8 cellular contexts compared by ENCODE assay signal in the genomic region with DNA sequence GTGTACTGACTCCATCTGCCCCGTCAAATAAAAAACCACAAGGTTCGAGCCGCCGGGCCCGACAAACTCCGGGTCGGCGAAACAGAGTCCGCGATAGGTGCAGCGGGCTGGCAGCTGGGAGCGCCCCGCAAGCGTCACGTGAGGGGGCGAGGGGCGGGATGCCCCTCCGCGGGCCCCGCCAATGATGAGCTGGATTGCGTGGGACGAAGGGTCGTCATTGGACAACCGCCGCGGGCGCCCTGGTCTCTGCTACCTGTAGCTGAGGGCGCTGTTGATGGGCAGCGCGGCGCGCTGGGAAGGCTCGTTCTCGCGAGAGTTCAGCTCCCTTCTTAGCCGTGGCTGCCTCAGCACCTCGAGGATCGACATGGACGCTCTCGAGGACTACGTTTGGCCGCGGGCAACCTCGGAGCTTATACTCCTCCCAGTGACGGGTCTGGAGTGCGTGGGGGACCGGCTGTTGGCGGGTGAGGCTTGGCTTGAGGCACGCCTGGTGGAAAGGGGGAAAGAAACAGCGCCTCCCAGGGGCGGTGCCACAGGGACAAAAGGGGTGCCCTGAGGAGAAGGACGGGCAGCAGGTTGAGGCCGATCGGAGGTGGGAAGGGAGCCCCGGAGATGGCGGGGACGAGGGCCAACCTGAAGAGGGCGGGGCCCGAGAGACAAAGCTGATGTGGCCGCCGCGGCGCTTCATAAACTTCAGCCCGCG. TPM values are rescaled to one million over a fixed set of nuclear protein-coding genes. Genes with fewer than 3 reads are reported as not detected.
A peak's percentile ranks its signal among the peaks of the same experiment; 100 is the strongest.
DNase-seq lines count a peak whose midpoint lies in the region; ATAC-seq and TF ChIP-seq lines count a peak whose summit lies in the region.

A gene with protein sequence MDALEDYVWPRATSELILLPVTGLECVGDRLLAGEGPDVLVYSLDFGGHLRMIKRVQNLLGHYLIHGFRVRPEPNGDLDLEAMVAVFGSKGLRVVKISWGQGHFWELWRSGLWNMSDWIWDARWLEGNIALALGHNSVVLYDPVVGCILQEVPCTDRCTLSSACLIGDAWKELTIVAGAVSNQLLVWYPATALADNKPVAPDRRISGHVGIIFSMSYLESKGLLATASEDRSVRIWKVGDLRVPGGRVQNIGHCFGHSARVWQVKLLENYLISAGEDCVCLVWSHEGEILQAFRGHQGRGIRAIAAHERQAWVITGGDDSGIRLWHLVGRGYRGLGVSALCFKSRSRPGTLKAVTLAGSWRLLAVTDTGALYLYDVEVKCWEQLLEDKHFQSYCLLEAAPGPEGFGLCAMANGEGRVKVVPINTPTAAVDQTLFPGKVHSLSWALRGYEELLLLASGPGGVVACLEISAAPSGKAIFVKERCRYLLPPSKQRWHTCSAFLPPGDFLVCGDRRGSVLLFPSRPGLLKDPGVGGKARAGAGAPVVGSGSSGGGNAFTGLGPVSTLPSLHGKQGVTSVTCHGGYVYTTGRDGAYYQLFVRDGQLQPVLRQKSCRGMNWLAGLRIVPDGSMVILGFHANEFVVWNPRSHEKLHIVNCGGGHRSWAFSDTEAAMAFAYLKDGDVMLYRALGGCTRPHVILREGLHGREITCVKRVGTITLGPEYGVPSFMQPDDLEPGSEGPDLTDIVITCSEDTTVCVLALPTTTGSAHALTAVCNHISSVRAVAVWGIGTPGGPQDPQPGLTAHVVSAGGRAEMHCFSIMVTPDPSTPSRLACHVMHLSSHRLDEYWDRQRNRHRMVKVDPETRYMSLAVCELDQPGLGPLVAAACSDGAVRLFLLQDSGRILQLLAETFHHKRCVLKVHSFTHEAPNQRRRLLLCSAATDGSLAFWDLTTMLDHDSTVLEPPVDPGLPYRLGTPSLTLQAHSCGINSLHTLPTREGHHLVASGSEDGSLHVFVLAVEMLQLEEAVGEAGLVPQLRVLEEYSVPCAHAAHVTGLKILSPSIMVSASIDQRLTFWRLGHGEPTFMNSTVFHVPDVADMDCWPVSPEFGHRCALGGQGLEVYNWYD (plus strand): TSS at position 324 of the 703 bp plus-strand sequence. CDS start 41 bp downstream, at position 365.

- peak; percentile 99 for DNase-seq in EL
- DNase-seq in GM23338 (ENCODE audit: low spot score): peak; percentile 99
- DNase-seq in LHCN-M2 (ENCODE audit: low read depth): peak; percentile 96
- peak; percentile 98 for DNase-seq in RPMI7951 (ENCODE audit: low read depth)
- peak; percentile 93 to 95 for DNase-seq in activated T-helper 1 cell treated with anti-CD3 and anti-CD28 coated beads, Interleukin-2, amount 50 U/mL, for 16 hours (ENCODE audit: low read depth in 1 of 2, low spot score in 1 of 2)
- DNase-seq in fibroblast of lung (ENCODE audit: low read depth in 2 of 2): peak; percentile 97
- DNase-seq in naive thymus-derived CD4-positive, alpha-beta T cell: peak; percentile 86 to 98 (median 96)
- peak; percentile 98 for DNase-seq in stimulated activated naive B cell treated with anti-CD40 and anti-IgM and Interleukin-4, amounts not matched to agents 10 μg/mL and 1 μg/mL and 100 μg/mL, for 72 hours

- H3K4me3 ChIP-seq in GM23338: peak within 1 kb of the TSS; percentile 99
- peak within 1 kb of the TSS; percentile 51 to 84 (median 72) for H3K4me3 ChIP-seq in fibroblast of lung (replicated peaks in 1 of 4; ENCODE audit: control extremely low read depth in 1 of 4, insufficient read depth in 1 of 4, low read depth in 3 of 4, low read length in 4 of 4)
- peak within 1 kb of the TSS; percentile 96 for H3K4me3 ChIP-seq in naive thymus-derived CD4-positive, alpha-beta T cell (ENCODE audit: low read length)

- peaks cover 9% of the 10 kb centered on the region for H3K4me1 ChIP-seq in GM23338 (ENCODE audit: insufficient read depth)
- H3K4me1 ChIP-seq in fibroblast of lung (ENCODE audit: control insufficient read depth, extremely low read depth, insufficient read depth, low read length): peaks cover 4% of the 10 kb centered on the region
- peaks cover 8 to 16% of the 10 kb centered on the region in 2 donors for H3K4me1 ChIP-seq in naive thymus-derived CD4-positive, alpha-beta T cell (ENCODE audit: control insufficient read depth in 2 of 2, insufficient read depth in 2 of 2, low read length in 2 of 2)

- H3K9me2 ChIP-seq in GM23338 (ENCODE audit: insufficient read depth): no peaks in the 10 kb centered on the region; the same call in 1 of the 2 replicates

- POLR2A ChIA-PET in naive thymus-derived CD4-positive, alpha-beta T cell (lab: Charles Lee): interaction anchor here (0.6 to 10.4 kb wide), 24 partner anchors 9 to 1330 kb away, joined by 3 to 247 read pairs (median 4); a partner anchor contains a TSS

- H3K79me2 ChIP-seq in GM23338 (replicated peaks; ENCODE audit: insufficient read depth) (peaks cover 48% of the 10 kb centered on the region), fibroblast of lung (ENCODE audit: control insufficient read depth, insufficient read depth, low read length) (peaks cover 27% of the 10 kb centered on the region)

- 0 out of 2 replicates have a peak, but pooled peaks cover 5% of the 10 kb centered on the region for H3F3A ChIP-seq in GM23338 (replicated peaks; ENCODE audit: low read depth)

- H3K9me3 Mint-ChIP-seq in GM23338: peaks cover 3% of the 10 kb centered on the region; the same call in 2 of the 3 replicates
- peaks cover 0 to 3% (median 0%) of the 10 kb centered on the region in 11 donors for H3K9me3 Mint-ChIP-seq in naive thymus-derived CD4-positive, alpha-beta T cell
- no peaks in the 10 kb centered on the region for H3K9me3 Mint-ChIP-seq in stimulated activated naive B cell treated with anti-CD40 and anti-IgM and Interleukin-4, amounts not matched to agents 10 μg/mL and 1 μg/mL and 100 μg/mL, for 72 hours

- H3K27ac ChIP-seq in GM23338 (ENCODE audit: low read depth) (peak within 1 kb of the TSS; percentile 100), fibroblast of lung (ENCODE audit: insufficient read depth, low read length) (peak within 1 kb of the TSS; percentile 85)
- peak within 1 kb of the TSS; percentile 90 for H3K27ac ChIP-seq in naive thymus-derived CD4-positive, alpha-beta T cell (ENCODE audit: low read depth, low read length)

- no peaks in the 10 kb centered on the region for H3K9me3 ChIP-seq in fibroblast of lung (ENCODE audit: control insufficient read depth, insufficient read depth, low read depth, low read length)
- H3K9me3 ChIP-seq in naive thymus-derived CD4-positive, alpha-beta T cell (ENCODE audit: control insufficient read depth in 2 of 3, low read length in 3 of 3): no peaks in the 10 kb centered on the region

- intact Hi-C loops in naive thymus-derived CD4-positive, alpha-beta T cell (cut with micrococcal nuclease): loop anchor here (1.0 to 10.0 kb wide), 16 partner anchors 14 to 668 kb away; a partner anchor contains a TSS

- H3K27ac Mint-ChIP-seq in GM23338: peak within 1 kb of the TSS; percentile 100
- H3K27ac Mint-ChIP-seq in naive thymus-derived CD4-positive, alpha-beta T cell: peak within 1 kb of the TSS; percentile 95 to 100 (median 98)
- H3K27ac Mint-ChIP-seq in stimulated activated naive B cell treated with anti-CD40 and anti-IgM and Interleukin-4, amounts not matched to agents 10 μg/mL and 1 μg/mL and 100 μg/mL, for 72 hours: peak within 1 kb of the TSS; percentile 100

- TF ChIP-seq CTCF in GM23338 (conservative IDR thresholded peaks at IDR 0.05; ENCODE audit: low read depth in 2 of 2) (peak; percentile 49 to 52), fibroblast of lung (conservative IDR thresholded peaks at IDR 0.05 in 1 of 2, IDR thresholded peaks at IDR 0.05 in 1 of 2; ENCODE audit: low read depth in 1 of 2, low read length in 2 of 2) (peak; percentile 12 to 32)

- H3K36me3 ChIP-seq in GM23338 (ENCODE audit: insufficient read depth): peaks cover 8% of the 10 kb centered on the region; the same call in 1 of the 2 replicates
- peaks cover 10% of the 10 kb centered on the region for H3K36me3 ChIP-seq in fibroblast of lung (ENCODE audit: control insufficient read depth, insufficient read depth, low read length)
- H3K36me3 ChIP-seq in naive thymus-derived CD4-positive, alpha-beta T cell (ENCODE audit: control insufficient read depth in 2 of 3, insufficient read depth in 3 of 3, low read length in 3 of 3): peaks cover 0 to 15% (median 0%) of the 10 kb centered on the region in 3 experiments

- ATAC-seq in GM23338: peak; percentile 89
- ATAC-seq in naive thymus-derived CD4-positive, alpha-beta T cell: peak; percentile 95
- peak; percentile 91 to 93 for ATAC-seq in stimulated activated naive B cell treated with anti-CD40 and anti-IgM and Interleukin-4, amounts not matched to agents 10 μg/mL and 1 μg/mL and 100 μg/mL, for 72 hours (replicated peaks)

- H4K20me1 ChIP-seq in GM23338 (replicated peaks; ENCODE audit: insufficient read depth) (peaks cover 30% of the 10 kb centered on the region), fibroblast of lung (ENCODE audit: control insufficient read depth, extremely low read depth, insufficient read depth, low read length) (no peaks in the 10 kb centered on the region)

- H3K4me2 ChIP-seq in GM23338 (peak within 1 kb of the TSS; percentile 95), fibroblast of lung (ENCODE audit: extremely low read depth, insufficient read depth, low read length) (peak within 1 kb of the TSS; percentile 99)

- H2AFZ ChIP-seq in GM23338 (peak within 1 kb of the TSS; percentile 88), fibroblast of lung (ENCODE audit: low read length) (peak within 1 kb of the TSS; percentile 37)

- peaks cover 20% of the 10 kb centered on the region for H3K36me3 Mint-ChIP-seq in GM23338 (ENCODE audit: low read depth)
- peaks cover 0 to 5% (median 0%) of the 10 kb centered on the region in 5 donors for H3K36me3 Mint-ChIP-seq in naive thymus-derived CD4-positive, alpha-beta T cell
- peaks cover 25 to 26% of the 10 kb centered on the region in 2 donors for H3K36me3 Mint-ChIP-seq in stimulated activated naive B cell treated with anti-CD40 and anti-IgM and Interleukin-4, amounts not matched to agents 10 μg/mL and 1 μg/mL and 100 μg/mL, for 72 hours

- H3K4me3 Mint-ChIP-seq in GM23338: peak within 1 kb of the TSS; percentile 98
- peak within 1 kb of the TSS; percentile 94 to 100 (median 98) for H3K4me3 Mint-ChIP-seq in naive thymus-derived CD4-positive, alpha-beta T cell
- peak within 1 kb of the TSS; percentile 98 for H3K4me3 Mint-ChIP-seq in stimulated activated naive B cell treated with anti-CD40 and anti-IgM and Interleukin-4, amounts not matched to agents 10 μg/mL and 1 μg/mL and 100 μg/mL, for 72 hours

- H3K27me3 ChIP-seq in GM23338 (ENCODE audit: insufficient read depth): no peaks in the 10 kb centered on the region
- no peaks in the 10 kb centered on the region for H3K27me3 ChIP-seq in fibroblast of lung (ENCODE audit: control insufficient read depth, insufficient read depth, low read length)
- no peaks in the 10 kb centered on the region for H3K27me3 ChIP-seq in naive thymus-derived CD4-positive, alpha-beta T cell (ENCODE audit: control insufficient read depth in 2 of 2, insufficient read depth in 2 of 2, low read length in 2 of 2)

- CTCF ChIA-PET in naive thymus-derived CD4-positive, alpha-beta T cell (lab: Charles Lee): interaction anchor here (0.6 to 2.1 kb wide), 15 partner anchors 10 to 461 kb away, joined by 3 to 25 read pairs (median 5); a partner anchor contains a TSS

- H3K4me1 Mint-ChIP-seq in GM23338: peaks cover 15% of the 10 kb centered on the region
- H3K4me1 Mint-ChIP-seq in naive thymus-derived CD4-positive, alpha-beta T cell: peaks cover 14 to 34% (median 28%) of the 10 kb centered on the region in 7 donors
- peaks cover 26 to 47% of the 10 kb centered on the region in 2 donors for H3K4me1 Mint-ChIP-seq in stimulated activated naive B cell treated with anti-CD40 and anti-IgM and Interleukin-4, amounts not matched to agents 10 μg/mL and 1 μg/mL and 100 μg/mL, for 72 hours

- H3K27me3 Mint-ChIP-seq in GM23338 (ENCODE audit: insufficient read depth, low read depth, poor library complexity): peaks cover 12% of the 10 kb centered on the region
- no peaks in the 10 kb centered on the region for H3K27me3 Mint-ChIP-seq in naive thymus-derived CD4-positive, alpha-beta T cell
- no peaks in the 10 kb centered on the region for H3K27me3 Mint-ChIP-seq in stimulated activated naive B cell treated with anti-CD40 and anti-IgM and Interleukin-4, amounts not matched to agents 10 μg/mL and 1 μg/mL and 100 μg/mL, for 72 hours

- H3K9ac ChIP-seq in fibroblast of lung (ENCODE audit: insufficient read depth, low read length): peak within 1 kb of the TSS; percentile 71

RNA-seq across cellular contexts. Expression of the gene that starts here (rescaled TPM):
- total RNA-seq in GM23338 (2014; rRNA removed; shearing (Covaris generic)): 151 and 156 TPM in 2 replicates
- polyA plus RNA-seq in GM23338 (2016; fragmentation: Nextera tagmentation; extraction: Ambion mirVana) (76.5 and 83.7 TPM in 2 replicates), fibroblast of lung (58.7 and 68.2 TPM in 2 replicates)
- total RNA-seq in LHCN-M2 (2014; rRNA removed) (78.0 and 87.3 TPM in 2 replicates), fibroblast of lung (59.6 and 77.9 TPM in 2 replicates)
- polyA plus RNA-seq in LHCN-M2 (2012): 107 TPM
- 44.7 and 49.5 TPM in 2 replicates for total RNA-seq in RPMI7951 (2014; rRNA removed; shearing (Covaris generic))
- 64.4 and 80.1 TPM in 2 replicates for polyA plus RNA-seq in fibroblast of lung (2012)
- polyA minus RNA-seq in fibroblast of lung (ENCODE audit: low replicate concordance): 232 and 383 TPM in 2 replicates
- total RNA-seq in naive thymus-derived CD4-positive, alpha-beta T cell: 100 to 1,000 TPM; 170 to 335 (median 204) TPM
- polyA plus RNA-seq in naive thymus-derived CD4-positive, alpha-beta T cell: 100 to 1,000 TPM; 147 to 152 TPM

Comparison
In these comparisons a context has a peak if more than half of its experiments do, and no peak if none do; other contexts are left out.
1. Peak in every context shown above with its lines: DNase-seq, ATAC-seq, H3K4me3 ChIP-seq and H3K27ac ChIP-seq.